ENCODE assay signal across 8 cellular contexts in genomic region chr9:126860077-126860756, GRCh38.
DNase-seq lines count a peak whose midpoint lies in the region; ATAC-seq and TF ChIP-seq lines count a peak whose summit lies in the region.

ZBTB34 (plus strand) TSS chr9:126860639; CDS start chr9:126879400, 18,761 bp downstream.

- ATAC-seq in GM18868 (IDR thresholded peaks at IDR 0.05; ENCODE audit: unreplicated experiment) (peak; percentile 76), HG03108 (IDR thresholded peaks at IDR 0.05; ENCODE audit: unreplicated experiment) (peak; percentile 58)

- H3K36me3 ChIP-seq in mucosa of stomach (ENCODE audit: control insufficient read depth, insufficient read depth, low read length), result no peaks in the 10 kb centered on the region

- peaks cover 28% of the 10 kb centered on the region for H3K4me1 ChIP-seq in mucosa of stomach (ENCODE audit: control insufficient read depth, insufficient read depth, low read length)

- peak within 1 kb of the TSS; percentile 67 for H3K4me3 ChIP-seq in epithelial cell of esophagus (ENCODE audit: low read length)
- peak within 1 kb of the TSS; percentile 65 for H3K4me3 ChIP-seq in mucosa of stomach (ENCODE audit: low read length)

- no peaks in the 10 kb centered on the region for H3K9me3 ChIP-seq in mucosa of stomach (ENCODE audit: control insufficient read depth, low read length)

- H3K9ac ChIP-seq in mucosa of stomach (ENCODE audit: low read length), result peak within 1 kb of the TSS; percentile 75

- TF ChIP-seq CTCF in epithelial cell of esophagus (IDR thresholded peaks at IDR 0.05; ENCODE audit: insufficient read depth, low read depth, low read length, missing control alignments), result peak; percentile 83

- H3K27me3 ChIP-seq in mucosa of stomach (ENCODE audit: control insufficient read depth, insufficient read depth, low read length), result no peaks in the 10 kb centered on the region

- DNase-seq in AML-193 (lab: John Stamatoyannopoulos, UW), result peak; percentile 13 to 29
- DNase-seq in NCI-H82 (lab: John Stamatoyannopoulos, UW), result peak; percentile 86
- DNase-seq in activated CD8-positive, alpha-beta memory T cell treated with anti-CD3 and anti-CD28 coated beads, Interleukin-2, amount 50 U/mL, for 4 hours, result peak; percentile 80
- peak; percentile 57 for DNase-seq in epithelial cell of esophagus (ENCODE audit: low read depth)
- peak; percentile 53 for DNase-seq in stimulated activated CD8-positive, alpha-beta memory T cell treated with anti-CD3 and anti-CD28 coated beads, Interleukin-7, amount 100 ng/mL, for 24 hours (ENCODE audit: low read depth)

Comparison
In these comparisons a context has a peak if more than half of its experiments do, and no peak if none do; other contexts are left out.
1. Peak in every context shown above with its lines: DNase-seq, ATAC-seq and H3K4me3 ChIP-seq.
2. DNase-seq: peak in every context shown above with its lines; median percentile 86 in NCI-H82; 80 in activated CD8-positive, alpha-beta memory T cell treated with anti-CD3 and anti-CD28 coated beads, Interleukin-2, amount 50 U/mL, for 4 hours; 57 in epithelial cell of esophagus; 53 in stimulated activated CD8-positive, alpha-beta memory T cell treated with anti-CD3 and anti-CD28 coated beads, Interleukin-7, amount 100 ng/mL, for 24 hours; 21 in AML-193.